ENCODE assay signal across 8 cellular contexts in the genomic region with DNA sequence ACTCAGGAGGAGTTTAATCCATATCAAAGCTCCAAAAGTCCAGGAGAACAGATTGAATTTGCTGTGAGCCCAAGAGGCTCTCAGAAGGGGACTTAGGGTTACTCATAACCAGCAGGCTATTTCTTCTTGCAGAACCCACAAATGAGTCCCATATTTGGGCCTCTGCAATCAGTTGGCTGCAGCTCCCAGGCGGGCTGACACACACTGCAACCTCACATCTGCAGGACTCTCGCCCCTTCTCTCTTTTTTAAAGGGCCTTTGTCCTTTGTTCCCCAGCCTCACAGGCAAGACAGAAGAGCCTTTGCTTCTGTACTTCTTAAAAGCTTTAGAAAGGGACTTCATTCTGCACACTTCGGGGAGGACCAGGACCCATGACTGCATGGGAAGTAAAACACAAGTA. TPM values are rescaled to one million over a fixed set of nuclear protein-coding genes. Genes with fewer than 3 reads are reported as not detected.
DNase-seq lines count a peak whose midpoint lies in the region; ATAC-seq and TF ChIP-seq lines count a peak whose summit lies in the region.

No MANE protein-coding gene starts in this region.

- no peak for TF ChIP-seq POLR2A in erythroblast (IDR thresholded peaks at IDR 0.05; ENCODE audit: low read length)

- POLR2A ChIA-PET in activated CD4-positive, alpha-beta memory T cell treated with anti-CD3 and anti-CD28 coated beads, Interleukin-2, amount 10 ng/mL, durations not matched to agents 7 days and 5 days (lab: Charles Lee): no interaction called here

- no peak overlapping the region for H3K27ac Mint-ChIP-seq in activated CD4-positive, alpha-beta memory T cell treated with anti-CD3 and anti-CD28 coated beads, Interleukin-2, amount 10 ng/mL, durations not matched to agents 7 days and 5 days

- H3K9me3 Mint-ChIP-seq in activated CD4-positive, alpha-beta memory T cell treated with anti-CD3 and anti-CD28 coated beads, Interleukin-2, amount 10 ng/mL, durations not matched to agents 7 days and 5 days: no peaks in the 10 kb centered on the region

- H3K4ac ChIP-seq in trophoblast cell (ENCODE audit: low read depth, low read length): peak overlapping the region; percentile 60

- H3K4me3 Mint-ChIP-seq in activated CD4-positive, alpha-beta memory T cell treated with anti-CD3 and anti-CD28 coated beads, Interleukin-2, amount 10 ng/mL, durations not matched to agents 7 days and 5 days: no peak overlapping the region

- H3K9ac ChIP-seq in trophoblast cell (ENCODE audit: low read length): no peak overlapping the region

- H4K12ac ChIP-seq in trophoblast cell (ENCODE audit: low read depth, low read length): no peak overlapping the region

- H3K36me3 Mint-ChIP-seq in activated CD4-positive, alpha-beta memory T cell treated with anti-CD3 and anti-CD28 coated beads, Interleukin-2, amount 10 ng/mL, durations not matched to agents 7 days and 5 days (ENCODE audit: low read depth): peaks cover 13% of the 10 kb centered on the region

- H3K4me1 Mint-ChIP-seq in activated CD4-positive, alpha-beta memory T cell treated with anti-CD3 and anti-CD28 coated beads, Interleukin-2, amount 10 ng/mL, durations not matched to agents 7 days and 5 days: no peaks in the 10 kb centered on the region

- peaks cover 25 to 31% of the 10 kb centered on the region in 2 experiments for H3K4me1 ChIP-seq in trophoblast cell (ENCODE audit: control insufficient read depth in 1 of 2, insufficient read depth in 2 of 2, low read length in 2 of 2)

- H3K14ac ChIP-seq in trophoblast cell (ENCODE audit: low read length): no peak overlapping the region

- peak; percentile 68 for ATAC-seq in GM18499 (IDR thresholded peaks at IDR 0.05; ENCODE audit: insufficient read depth, unreplicated experiment)
- ATAC-seq in HG02870 (IDR thresholded peaks at IDR 0.05; ENCODE audit: unreplicated experiment): peak; percentile 86

- no peak overlapping the region for H4K8ac ChIP-seq in trophoblast cell (ENCODE audit: low read depth, low read length)

- no peak overlapping the region for H2AFZ ChIP-seq in trophoblast cell (ENCODE audit: insufficient read depth, low read length, poor library complexity)

- H2AK5ac ChIP-seq in trophoblast cell (ENCODE audit: low read length): no peak overlapping the region

- no peak overlapping the region for H3K18ac ChIP-seq in trophoblast cell (ENCODE audit: low read length)

- H3K79me1 ChIP-seq in trophoblast cell (ENCODE audit: low read length): peaks cover 7% of the 10 kb centered on the region

- H3K79me2 ChIP-seq in trophoblast cell (ENCODE audit: control insufficient read depth, insufficient read depth, low read length, poor library complexity): peaks cover 23% of the 10 kb centered on the region

- H2BK12ac ChIP-seq in trophoblast cell (ENCODE audit: low read length): no peak overlapping the region

- H3K4me3 ChIP-seq in trophoblast cell (ENCODE audit: low read depth, low read length): no peak overlapping the region

- H3K23ac ChIP-seq in trophoblast cell (ENCODE audit: low read length): no peak overlapping the region

- WGBS in trophoblast cell (ENCODE audit: extremely low coverage, insufficient coverage, insufficient read length): no CpG with 5 or more reads among the region's 3 CpGs

- H4K91ac ChIP-seq in trophoblast cell (ENCODE audit: low read depth, low read length): no peak overlapping the region

- CTCF ChIA-PET in activated CD4-positive, alpha-beta memory T cell treated with anti-CD3 and anti-CD28 coated beads, Interleukin-2, amount 10 ng/mL, durations not matched to agents 7 days and 5 days (lab: Charles Lee): interaction anchor here (0.9 kb wide), 1 partner anchor 33 kb away, joined by 4 read pairs; no protein-coding TSS in a partner anchor

- no peaks in the 10 kb centered on the region for H3K9me3 ChIP-seq in trophoblast cell (ENCODE audit: insufficient read depth, low read depth, low read length)

- no peaks in the 10 kb centered on the region for H3K27me3 Mint-ChIP-seq in activated CD4-positive, alpha-beta memory T cell treated with anti-CD3 and anti-CD28 coated beads, Interleukin-2, amount 10 ng/mL, durations not matched to agents 7 days and 5 days

- H3K36me3 ChIP-seq in trophoblast cell (ENCODE audit: control insufficient read depth in 1 of 2, insufficient read depth in 2 of 2, low read length in 2 of 2): peaks cover 5 to 8% of the 10 kb centered on the region in 2 experiments

- no peak overlapping the region for H2BK5ac ChIP-seq in trophoblast cell (ENCODE audit: low read depth, low read length, poor library complexity)

- H3K27me3 ChIP-seq in trophoblast cell (ENCODE audit: insufficient read depth, low read length): no peaks in the 10 kb centered on the region

- peak overlapping the region; percentile 11 for H2BK120ac ChIP-seq in trophoblast cell (ENCODE audit: insufficient read depth, low read length, poor library complexity)

- no peak overlapping the region for H3K27ac ChIP-seq in trophoblast cell (ENCODE audit: low read depth, low read length)

- no peak overlapping the region for H3K4me2 ChIP-seq in trophoblast cell (ENCODE audit: low read length)

- DNase-seq in erythroblast (lab: John Stamatoyannopoulos, UW): peak; percentile 47 to 72
- no peak for DNase-seq in trophoblast cell
- DNase-seq in SHP77 (lab: John Stamatoyannopoulos, UW): no peak
- DNase-seq in NCI-H128 (lab: John Stamatoyannopoulos, UW; ENCODE audit: unreplicated experiment): no peak
- DNase-seq in DMS153 treated with DMSO at 0.1 percent for 48 hours (lab: John Stamatoyannopoulos, UW; ENCODE audit: unreplicated experiment): no peak
- DNase-seq in activated CD4-positive, alpha-beta memory T cell treated with anti-CD3 and anti-CD28 coated beads, Interleukin-2, amount 10 ng/mL, durations not matched to agents 7 days and 5 days: no peak

RNA-seq across cellular contexts. Expression of a gene that starts 26.7 kb away (rescaled TPM):
- 134 and 136 TPM in 2 replicates for polyA plus RNA-seq in trophoblast cell (2013)
- total RNA-seq in activated CD4-positive, alpha-beta memory T cell treated with anti-CD3 and anti-CD28 coated beads, Interleukin-2, amount 10 ng/mL, durations not matched to agents 7 days and 5 days: 10 to 100 TPM; 42.2 to 44.7 TPM

Comparison
In these comparisons a context has a peak if more than half of its experiments do, and no peak if none do; other contexts are left out.
1. DNase-seq: peak in erythroblast (2 of 2); none in trophoblast cell (0 of 2), SHP77 (0 of 2), NCI-H128 (single experiment), DMS153 treated with DMSO at 0.1 percent for 48 hours (single experiment) and activated CD4-positive, alpha-beta memory T cell treated with anti-CD3 and anti-CD28 coated beads, Interleukin-2, amount 10 ng/mL, durations not matched to agents 7 days and 5 days (single experiment).